ENCODE assay signal across 8 cellular contexts in the genomic region with DNA sequence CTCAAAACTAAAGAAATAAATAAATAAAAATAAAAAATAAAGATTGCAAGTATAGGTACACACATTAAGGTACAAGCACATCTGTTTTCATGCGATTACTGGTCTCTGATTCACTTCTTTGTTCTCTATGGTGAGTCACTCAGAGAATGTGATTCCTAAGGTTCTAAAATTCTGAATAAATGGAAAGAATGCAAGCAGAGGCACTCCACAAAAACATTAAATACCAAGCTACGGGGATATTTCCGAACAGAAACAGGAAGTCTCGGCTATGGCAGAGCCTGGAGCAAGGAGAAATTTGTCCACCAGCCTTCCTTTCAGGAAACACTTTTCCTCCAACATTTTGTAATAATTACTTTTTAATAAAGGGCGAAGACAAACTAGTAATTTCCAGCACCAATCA. TPM values are rescaled to one million over a fixed set of nuclear protein-coding genes. Genes with fewer than 3 reads are reported as not detected.
A peak's percentile ranks its signal among the peaks of the same experiment; 100 is the strongest.
DNase-seq lines count a peak whose midpoint lies in the region; ATAC-seq, FAIRE-seq and TF ChIP-seq lines count a peak whose summit lies in the region.

No MANE protein-coding gene starts in this region.

- ATAC-seq in HepG2 (no peak), GM18498 (IDR thresholded peaks at IDR 0.05; ENCODE audit: unreplicated experiment) (no peak), HG03432 (IDR thresholded peaks at IDR 0.05; ENCODE audit: unreplicated experiment) (no peak)

- H3K27me3 ChIP-seq in HepG2 (ENCODE audit: control insufficient read depth in 1 of 2, insufficient read depth in 2 of 2, low read length in 2 of 2), result no peaks in the 10 kb centered on the region; a peak in 1 of 5 replicates
- H3K27me3 ChIP-seq in transverse colon, result no peaks in the 10 kb centered on the region

- H3K4me2 ChIP-seq in HepG2 (ENCODE audit: low read depth, low read length), result peak overlapping the region; percentile 77

- peak overlapping the region; percentile 86 for H3K9ac ChIP-seq in HepG2 (ENCODE audit: insufficient read depth, low read depth, low read length)

- no peak for TF ChIP-seq EP300 in HepG2 (IDR thresholded peaks at IDR 0.05; ENCODE audit: low read depth in 2 of 2, low read length in 2 of 2)
- no peak for TF ChIP-seq EP300 in HepG2 (CRISPR knock-in tag; IDR thresholded peaks at IDR 0.05; ENCODE audit: borderline replicate concordance)
- no peak for TF ChIP-seq EP300 in transverse colon (IDR thresholded peaks at IDR 0.05; ENCODE audit: low read depth)

- POLR2A ChIA-PET in HepG2 (lab: Yijun Ruan, JAX), result no interaction called here

- TF ChIP-seq CTCF in AG09309 (IDR thresholded peaks at IDR 0.05; ENCODE audit: control insufficient read depth, insufficient read depth, low read depth, low read length, missing control alignments) (no peak), astrocyte of the cerebellum (IDR thresholded peaks at IDR 0.05; ENCODE audit: low read depth, low read length, missing control alignments) (no peak), HepG2 (CRISPR knock-in tag; IDR thresholded peaks at IDR 0.05) (no peak), transverse colon (IDR thresholded peaks at IDR 0.05) (no peak)

- H3K36me3 ChIP-seq in HepG2 (replicated peaks in 1 of 2; ENCODE audit: control insufficient read depth in 1 of 2, insufficient read depth in 2 of 2, low read length in 2 of 2) (no peaks in the 10 kb centered on the region), transverse colon (no peaks in the 10 kb centered on the region)

- no peak for FAIRE-seq in HepG2 (lab: Jason Lieb, UNC)

- TSS peak; percentile 57 for BruUV-seq in HepG2 (replicated peaks; lab: Mats Ljungman, UMichigan)

- TF ChIP-seq POLR2A in HepG2 (IDR thresholded peaks at IDR 0.05; ENCODE audit: insufficient read depth in 1 of 2, low read depth in 2 of 2, low read length in 2 of 2) (no peak), transverse colon (IDR thresholded peaks at IDR 0.05) (no peak)

- intact Hi-C loops in HepG2 (cut with micrococcal nuclease; ENCODE audit: unreplicated experiment), result loop anchor here (2.0 to 10.0 kb wide), 2 partner anchors 146 to 206 kb away; partner anchors contain the start of gene LANCL2
- intact Hi-C loops in transverse colon (cut with DNase I; ENCODE audit: low total_unique reads), result no loop called here

- TF ChIP-seq RAD21 in HepG2 (CRISPR knock-in tag; IDR thresholded peaks at IDR 0.05), result no peak

- in situ Hi-C loops in astrocyte of the cerebellum (cut with HindIII; ENCODE audit: low sequenced_read_pairs) (loop anchor here (5.0 to 25.0 kb wide), 3 partner anchors 104 to 759 kb away; no protein-coding TSS in a partner anchor), HepG2 (cut with HindIII; ENCODE audit: extremely low pct_ligation_motif_present, low pct_unique_long_range_greater_than_20kb) (no loop called here), transverse colon (cut with MboI; ENCODE audit: low pct_ligation_motif_present in 1 of 4, low pct_unique_long_range_greater_than_20kb in 1 of 4, low sequenced_read_pairs in 3 of 4) (no loop called here)

- H2AFZ ChIP-seq in HepG2 (ENCODE audit: low read length), result no peak overlapping the region

- H3K9me3 ChIP-seq in HepG2 (ENCODE audit: low read length), result no peaks in the 10 kb centered on the region
- no peaks in the 10 kb centered on the region for H3K9me3 ChIP-seq in transverse colon

- peak overlapping the region; percentile 81 for H3K4me3 ChIP-seq in AG09309 (ENCODE audit: control insufficient read depth, low read depth, low read length)
- H3K4me3 ChIP-seq in astrocyte of the cerebellum (ENCODE audit: low read depth, low read length), result peak overlapping the region; percentile 89
- H3K4me3 ChIP-seq in HepG2 (replicated peaks in 1 of 3; ENCODE audit: insufficient read depth in 1 of 3, low read depth in 2 of 3, low read length in 3 of 3), result peak overlapping the region; percentile 73 to 85 (median 84)
- peak overlapping the region; percentile 52 to 89 (median 70) for H3K4me3 ChIP-seq in transverse colon

- peaks cover 52% of the 10 kb centered on the region for H3K79me2 ChIP-seq in HepG2 (ENCODE audit: insufficient read depth, low read length)

- H3K4me1 ChIP-seq in HepG2 (ENCODE audit: insufficient read depth, low read length) (peaks cover 58% of the 10 kb centered on the region), transverse colon (peaks cover 22 to 67% (median 43%) of the 10 kb centered on the region in 4 donors)

- CTCF ChIA-PET in HepG2 (lab: Yijun Ruan, JAX; ENCODE audit: low intra/inter-chr PET ratio, low total read pairs), result no interaction called here

- H3K27ac ChIP-seq in HepG2 (ENCODE audit: extremely low read length, insufficient read depth, low read length) (peak overlapping the region; percentile 91), transverse colon (peak overlapping the region; percentile 94 to 96 (median 96))

- DNase-seq in AG09309 (ENCODE audit: low read depth) (peak; percentile 38), HS-5 (ENCODE audit: low read depth) (peak; percentile 74), astrocyte of the cerebellum (ENCODE audit: low read depth) (peak; percentile 77), HepG2 (ENCODE audit: low spot score) (peak; percentile 16), transverse colon (no peak), NCI-H1930 (lab: John Stamatoyannopoulos, UW) (no peak)

- 24% methylated on average over 5 of the region's 5 CpGs for WGBS in HepG2 (ENCODE audit: low lambda C conversion rate)
- WGBS in transverse colon (ENCODE audit: low coverage in 1 of 2), 2 donors, result 12 to 19% methylated on average over 4 to 5 of the region's 5 CpGs

- H4K20me1 ChIP-seq in HepG2 (ENCODE audit: insufficient read depth, low read length), result peaks cover 1% of the 10 kb centered on the region; the same call in 1 of the 2 replicates

TF ChIP-seq in HepG2, 621 proteins besides CTCF, POLR2A, EP300 and RAD21:
- no peak for TF ChIP-seq BCLAF1 (IDR thresholded peaks at IDR 0.05)
- no peak for TF ChIP-seq ZNF510 (CRISPR knock-in tag; IDR thresholded peaks at IDR 0.05; ENCODE audit: low read depth)
- no peak for TF ChIP-seq TBX2 (CRISPR knock-in tag; IDR thresholded peaks at IDR 0.05; ENCODE audit: borderline replicate concordance)
- TF ChIP-seq HMG20B (CRISPR knock-in tag; conservative IDR thresholded peaks at IDR 0.05), result no peak
- no peak for TF ChIP-seq NONO (IDR thresholded peaks at IDR 0.05)
- TF ChIP-seq NONO (CRISPR knock-in tag; conservative IDR thresholded peaks at IDR 0.05), result no peak

RNA-seq across cellular contexts. Expression of gene VOPP1, which starts 1.4 kb away (rescaled TPM):
- total RNA-seq in HepG2 (2016; rRNA removed; fragmentation: Illumina TruSeq; extraction: Trizol) (49.9 and 55.3 TPM in 2 replicates), transverse colon (10 to 100 TPM; 22.1 to 79.2 (median 73.9) TPM)
- total RNA-seq in HepG2 (2016; cell fraction: cytosol; rRNA removed; fragmentation: Illumina TruSeq; extraction: Trizol; ENCODE audit: low read depth), result 29.6 and 31.7 TPM in 2 replicates
- total RNA-seq in HepG2 (2016; cell fraction: insoluble cytoplasmic fraction; rRNA removed; fragmentation: Illumina TruSeq; extraction: Trizol), result 43.7 and 56.7 TPM in 2 replicates
- total RNA-seq in HepG2 (2016; cell fraction: membrane; rRNA removed; fragmentation: Illumina TruSeq; extraction: Trizol), result 74.9 and 78.9 TPM in 2 replicates
- 43.5 and 50.2 TPM in 2 replicates for total RNA-seq in HepG2 (2016; cell fraction: nucleus; rRNA removed; fragmentation: Illumina TruSeq; extraction: Trizol)
- polyA plus RNA-seq in HepG2 (2011; rRNA removed), result 21.3 and 21.8 TPM in 2 replicates
- polyA plus RNA-seq in HepG2 (2011; cell fraction: cytosol; rRNA removed), result 21.1 and 24.6 TPM in 2 replicates
- 12.5 and 14.4 TPM in 2 replicates for polyA plus RNA-seq in HepG2 (2011; cell fraction: nucleus; rRNA removed)
- 24.1 and 26.8 TPM in 2 replicates for polyA plus RNA-seq in HepG2 (2012)
- polyA plus RNA-seq in HepG2 (2016; cell fraction: cytosol; fragmentation: Illumina TruSeq; extraction: Trizol; ENCODE audit: low read depth), result 32.1 and 36.4 TPM in 2 replicates
- 38.0 and 40.3 TPM in 2 replicates for polyA plus RNA-seq in HepG2 (2016; cell fraction: insoluble cytoplasmic fraction; fragmentation: Illumina TruSeq; extraction: Trizol; ENCODE audit: low read depth)
- 62.2 and 67.1 TPM in 2 replicates for polyA plus RNA-seq in HepG2 (2016; cell fraction: membrane; fragmentation: Illumina TruSeq; extraction: Trizol; ENCODE audit: low read depth)
- 49.8 and 50.9 TPM in 2 replicates for polyA plus RNA-seq in HepG2 (2016; cell fraction: nucleus; fragmentation: Illumina TruSeq; extraction: Trizol; ENCODE audit: insufficient read depth, low read depth)
- polyA minus RNA-seq in HepG2 (2011; rRNA and poly(A)+ RNA removed; ENCODE audit: low replicate concordance), result 59.2 and 63.5 TPM in 2 replicates
- 28.0 and 28.5 TPM in 2 replicates for polyA minus RNA-seq in HepG2 (2011; cell fraction: cytosol; rRNA and poly(A)+ RNA removed)
- 19.4 and 23.2 TPM in 2 replicates for polyA minus RNA-seq in HepG2 (2011; cell fraction: nucleus; rRNA and poly(A)+ RNA removed)

Comparison
In these comparisons a context has a peak if more than half of its experiments do, and no peak if none do; other contexts are left out.
1. DNase-seq: peak in AG09309 (single experiment), HS-5 (single experiment), astrocyte of the cerebellum (single experiment) and HepG2 (single experiment); none in transverse colon (single experiment) and NCI-H1930 (0 of 2).
2. Peak in every context shown above with its lines, with median percentiles within 50 percentile points of each other: H3K4me3 ChIP-seq.